ENCODE assay signal across 15 cellular contexts in genomic region chr19:56312787-56313343, GRCh38. TPM values are rescaled to one million over a fixed set of nuclear protein-coding genes. Genes with fewer than 3 reads are reported as not detected.
DNase-seq lines count a peak whose midpoint lies in the region; ATAC-seq, FAIRE-seq and TF ChIP-seq lines count a peak whose summit lies in the region.
"Had no signal": no experiment of that assay in that cellular context is flagged by ENCODE, and none has a peak within 500 bp of the region (broad histone marks: within the 10 kb centered on the region; RNA-seq: fewer than 3 reads in every experiment).

No MANE protein-coding gene starts in this region.

- BruUV-seq in GM12878 (replicated peaks; lab: Mats Ljungman, UMichigan), result no TSS peak

- POLR2A ChIA-PET in GM12878 (lab: Charles Lee), result no interaction called here

- H3K9me3 ChIP-seq in GM12878 (replicated peaks; ENCODE audit: control insufficient read depth, insufficient read depth, low read length) (no peaks in the 10 kb centered on the region; the same call in 2 of the 3 replicates), neural progenitor cell (ENCODE audit: low read depth) (no peaks in the 10 kb centered on the region), HAP-1 (no peaks in the 10 kb centered on the region)
- H3K9me3 ChIP-seq: esophagus muscularis mucosa had no signal

- no peak for ATAC-seq in activated CD8-positive, alpha-beta memory T cell treated with anti-CD3 and anti-CD28 coated beads, Interleukin-2, amount 10 ng/mL, durations not matched to agents 7 days and 5 days
- ATAC-seq in GM12878 (no peak), HG03432 (IDR thresholded peaks at IDR 0.05; ENCODE audit: unreplicated experiment) (no peak), GM18907 (IDR thresholded peaks at IDR 0.05; ENCODE audit: unreplicated experiment) (no peak)
- ATAC-seq: A549, left lobe of liver had no signal

- H3K4me3 ChIP-seq in GM12878 (peak overlapping the region; percentile 8; the same call in 1 of the 2 replicates), neural progenitor cell (no peak overlapping the region), HAP-1 (no peak overlapping the region)

- 56% methylated on average over 7 of the region's 7 CpGs for WGBS in GM12878 (ENCODE audit: insufficient coverage, insufficient replicate concordance, low lambda C conversion rate, missing lambda C conversion rate)

- in situ Hi-C loops in GM12878 (cut with MboI), result loop anchor here (5.0 kb wide), 1 partner anchor 661 kb away; no protein-coding TSS in a partner anchor
- in situ Hi-C loops in HAP-1 (cut with MboI; ENCODE audit: low sequenced_read_pairs), result no loop called here

- no peak overlapping the region for H3K27ac ChIP-seq in GM12878 (ENCODE audit: control insufficient read depth, insufficient read depth)
- no peak overlapping the region for H3K27ac ChIP-seq in neural progenitor cell

- no peak for FAIRE-seq in GM12878 (lab: Jason Lieb, UNC)
- FAIRE-seq: A549 had no signal

- no peak for TF ChIP-seq RAD21 in GM12878 (IDR thresholded peaks at IDR 0.05; ENCODE audit: insufficient read depth, low read depth, low read length)

- no peak for TF ChIP-seq EP300 in GM12878 (IDR thresholded peaks at IDR 0.05; ENCODE audit: borderline replicate concordance in 1 of 2, control insufficient read depth in 1 of 2, low read depth in 2 of 2, low read length in 2 of 2)

- H3K27me3 ChIP-seq in GM12878 (replicated peaks in 1 of 2; ENCODE audit: control insufficient read depth in 2 of 2, insufficient read depth in 2 of 2, low read length in 1 of 2), result no peaks in the 10 kb centered on the region
- H3K27me3 ChIP-seq in neural progenitor cell, result no peaks in the 10 kb centered on the region
- H3K27me3 ChIP-seq in HAP-1 (ENCODE audit: low read depth), result no peaks in the 10 kb centered on the region
- H3K27me3 ChIP-seq: esophagus muscularis mucosa had no signal

- no peaks in the 10 kb centered on the region for H3K79me2 ChIP-seq in GM12878 (ENCODE audit: control insufficient read depth, insufficient read depth, low read length)
- H3K79me2 ChIP-seq in neural progenitor cell (ENCODE audit: low read depth), result no peaks in the 10 kb centered on the region

- TF ChIP-seq CTCF in GM12878 (IDR thresholded peaks at IDR 0.05 in 2 of 3, conservative IDR thresholded peaks at IDR 0.05 in 1 of 3; ENCODE audit: control insufficient read depth in 2 of 3, extremely low read depth in 1 of 3, insufficient read depth in 1 of 3, low read depth in 3 of 3, low read length in 3 of 3) (no peak), neural progenitor cell (IDR thresholded peaks at IDR 0.05) (no peak)

- H3K4me2 ChIP-seq in GM12878 (ENCODE audit: control insufficient read depth, insufficient read depth), result peak overlapping the region; percentile 44
- H3K4me2 ChIP-seq in neural progenitor cell, result no peak overlapping the region

- SMC1A ChIA-PET in GM12878 (lab: Charles Lee; ENCODE audit: uncharacterized antibody, unreplicated experiment), result interaction anchor here (2.0 kb wide), 1 partner anchor 21 kb away, joined by 8 read pairs; no protein-coding TSS in a partner anchor

- intact Hi-C loops in GM12878 (cut with micrococcal nuclease; ENCODE audit: unreplicated experiment), result no loop called here

- no peak overlapping the region for H2AFZ ChIP-seq in GM12878 (ENCODE audit: control insufficient read depth, low read depth, low read length)
- no peak overlapping the region for H2AFZ ChIP-seq in neural progenitor cell (replicated peaks)

- peaks cover 0 to 3% of the 10 kb centered on the region in 2 experiments; a peak in 1 of 4 replicates for H3K36me3 ChIP-seq in GM12878 (ENCODE audit: control insufficient read depth in 2 of 2, insufficient read depth in 2 of 2, low read length in 1 of 2)
- no peaks in the 10 kb centered on the region for H3K36me3 ChIP-seq in neural progenitor cell
- peaks cover 13% of the 10 kb centered on the region for H3K36me3 ChIP-seq in HAP-1 (replicated peaks)

- peaks cover 15% of the 10 kb centered on the region for H3K36me3 Mint-ChIP-seq in activated CD8-positive, alpha-beta memory T cell treated with anti-CD3 and anti-CD28 coated beads, Interleukin-2, amount 10 ng/mL, durations not matched to agents 7 days and 5 days
- H3K36me3 Mint-ChIP-seq in neural progenitor cell, result peaks cover 10% of the 10 kb centered on the region

- TF ChIP-seq POLR2A in GM12878 (IDR thresholded peaks at IDR 0.05; ENCODE audit: low read depth, low read length), result no peak

- H4K20me1 ChIP-seq in GM12878 (ENCODE audit: control insufficient read depth, insufficient read depth) (no peaks in the 10 kb centered on the region), neural progenitor cell (ENCODE audit: low read depth) (no peaks in the 10 kb centered on the region)

- H3K27me3 Mint-ChIP-seq in activated CD8-positive, alpha-beta memory T cell treated with anti-CD3 and anti-CD28 coated beads, Interleukin-2, amount 10 ng/mL, durations not matched to agents 7 days and 5 days, result no peaks in the 10 kb centered on the region
- no peaks in the 10 kb centered on the region for H3K27me3 Mint-ChIP-seq in neural progenitor cell (ENCODE audit: insufficient read depth, low read depth)

- peak overlapping the region; percentile 85 for H3K27ac Mint-ChIP-seq in activated CD8-positive, alpha-beta memory T cell treated with anti-CD3 and anti-CD28 coated beads, Interleukin-2, amount 10 ng/mL, durations not matched to agents 7 days and 5 days
- no peak overlapping the region for H3K27ac Mint-ChIP-seq in neural progenitor cell

- CTCF ChIA-PET in activated CD8-positive, alpha-beta memory T cell treated with anti-CD3 and anti-CD28 coated beads, Interleukin-2, amount 10 ng/mL, durations not matched to agents 7 days and 5 days (lab: Charles Lee), result interaction anchor here (0.9 to 1.6 kb wide), 5 partner anchors 18 to 809 kb away, joined by 3 to 9 read pairs (median 3); no protein-coding TSS in a partner anchor
- CTCF ChIA-PET in GM12878 (lab: Yijun Ruan, JAX), result interaction anchor here (1.5 to 10.4 kb wide), 4 partner anchors 11 to 247 kb away, joined by 4 to 88 read pairs (median 36); no protein-coding TSS in a partner anchor

- H3K4me3 Mint-ChIP-seq in activated CD8-positive, alpha-beta memory T cell treated with anti-CD3 and anti-CD28 coated beads, Interleukin-2, amount 10 ng/mL, durations not matched to agents 7 days and 5 days, result peak overlapping the region; percentile 50
- H3K4me3 Mint-ChIP-seq in neural progenitor cell, result peak overlapping the region; percentile 75

- DNase-seq in activated CD8-positive, alpha-beta memory T cell treated with anti-CD3 and anti-CD28 coated beads, Interleukin-2, amount 10 ng/mL, durations not matched to agents 7 days and 5 days, result no peak
- DNase-seq in activated CD8-positive, alpha-beta memory T cell treated with anti-CD3 and anti-CD28 coated beads, Interleukin-2, amount 50 U/mL, for 48 hours, result no peak
- DNase-seq in MV-4-11 (lab: John Stamatoyannopoulos, UW), result peak; percentile 64
- no peak for DNase-seq in GM12878 (ENCODE audit: low read depth, low spot score)
- DNase-seq in neural progenitor cell (ENCODE audit: low spot score), result no peak
- DNase-seq in HAP-1 (ENCODE audit: low spot score in 2 of 2), result no peak
- DNase-seq: amygdala, cortex of kidney, NCI-H2107 had no signal

- peaks cover 3% of the 10 kb centered on the region for H3K4me1 ChIP-seq in GM12878 (ENCODE audit: control insufficient read depth, insufficient read depth, low read length)
- H3K4me1 ChIP-seq in neural progenitor cell, result peaks cover 9% of the 10 kb centered on the region
- H3K4me1 ChIP-seq in HAP-1, result peaks cover 11% of the 10 kb centered on the region

- no peak overlapping the region for H3K9ac ChIP-seq in GM12878 (ENCODE audit: control insufficient read depth, insufficient read depth, low read length)
- H3K9ac ChIP-seq in neural progenitor cell, result no peak overlapping the region

- H3F3A ChIP-seq in neural progenitor cell (ENCODE audit: low read depth), result peaks cover 9% of the 10 kb centered on the region

- no peaks in the 10 kb centered on the region for H3K9me3 Mint-ChIP-seq in activated CD8-positive, alpha-beta memory T cell treated with anti-CD3 and anti-CD28 coated beads, Interleukin-2, amount 10 ng/mL, durations not matched to agents 7 days and 5 days (ENCODE audit: low read depth)
- no peaks in the 10 kb centered on the region for H3K9me3 Mint-ChIP-seq in neural progenitor cell

- H3K4me1 Mint-ChIP-seq in activated CD8-positive, alpha-beta memory T cell treated with anti-CD3 and anti-CD28 coated beads, Interleukin-2, amount 10 ng/mL, durations not matched to agents 7 days and 5 days, result peaks cover 28% of the 10 kb centered on the region
- H3K4me1 Mint-ChIP-seq in neural progenitor cell, result peaks cover 9% of the 10 kb centered on the region

- RAD21 ChIA-PET in GM12878 (lab: Charles Lee; ENCODE audit: unreplicated experiment), result interaction anchor here (1.3 to 3.7 kb wide), 2 partner anchors 21 to 59 kb away, joined by 3 to 16 read pairs; no protein-coding TSS in a partner anchor

RNA-seq across cellular contexts. Expression of gene ZSCAN5A, which starts 1.8 kb away (rescaled TPM):
- 1 to 10 TPM; 5.9 to 8.6 TPM for total RNA-seq in activated CD8-positive, alpha-beta memory T cell treated with anti-CD3 and anti-CD28 coated beads, Interleukin-2, amount 10 ng/mL, durations not matched to agents 7 days and 5 days
- total RNA-seq in GM12878 (2013; cell fraction: nucleolus; rRNA removed), result 55.3 and 55.9 TPM in 2 replicates
- 7.1 and 7.3 TPM in 2 replicates for total RNA-seq in GM12878 (2014; rRNA removed)
- 6.1 and 8.7 TPM in 2 replicates for total RNA-seq in GM12878 (2014; rRNA removed; fragmentation: Illumina TruSeq; extraction: Trizol)
- 7.9 and 10.7 TPM in 2 replicates for total RNA-seq in GM12878 (2021)
- polyA plus RNA-seq in GM12878 (2011; ENCODE audit: low read depth), result 4.6 TPM
- 9.0 and 12.0 TPM in 2 replicates for polyA plus RNA-seq in GM12878 (2011; rRNA removed)
- polyA plus RNA-seq in GM12878 (2011; cell fraction: cytosol; rRNA removed), result 12.7 and 15.3 TPM in 2 replicates
- polyA plus RNA-seq in GM12878 (2011; cell fraction: nucleus; rRNA removed), result 11.8 and 12.3 TPM in 2 replicates
- 6.5 and 6.9 TPM in 2 replicates for polyA plus RNA-seq in GM12878 (2012)
- 4.8 and 11.8 TPM in 2 replicates for polyA plus RNA-seq in GM12878 (2014; fragmentation: Illumina TruSeq; extraction: Trizol)
- polyA plus RNA-seq in GM12878 (2014; fragmentation: Nextera tagmentation; extraction: Ambion mirVana), result 1 to 10 TPM; 5.5 to 6.6 TPM
- 7.9 and 8.8 TPM in 2 replicates for polyA plus RNA-seq in GM12878 (2014; rRNA removed)
- polyA plus RNA-seq in GM12878 (2016; fragmentation: Nextera tagmentation; extraction: Ambion mirVana), result 10 to 100 TPM in 1 of 2 experiments, 1 to 10 TPM in 1; 9.5 to 11.8 TPM
- polyA minus RNA-seq in GM12878 (2011; rRNA and poly(A)+ RNA removed), result 13.5 and 30.3 TPM in 2 replicates
- 5.6 and 5.7 TPM in 2 replicates for polyA minus RNA-seq in GM12878 (2011; cell fraction: cytosol; rRNA and poly(A)+ RNA removed)
- 18.0 and 45.3 TPM in 2 replicates for polyA minus RNA-seq in GM12878 (2011; cell fraction: nucleus; rRNA and poly(A)+ RNA removed)
- 1.6 and 7.8 TPM in 2 replicates for total RNA-seq in neural progenitor cell (ENCODE audit: low replicate concordance)

RNA-seq across cellular contexts. Expression of gene EDDM13, which starts 40.3 kb away (rescaled TPM):
- under 1 TPM in 1 of 2 experiments, not detected in 1; 0.67 TPM for total RNA-seq in activated CD8-positive, alpha-beta memory T cell treated with anti-CD3 and anti-CD28 coated beads, Interleukin-2, amount 10 ng/mL, durations not matched to agents 7 days and 5 days
- not detected in 2 replicates for total RNA-seq in GM12878 (2013; cell fraction: nucleolus; rRNA removed)
- total RNA-seq in GM12878 (2014; rRNA removed) (not detected in 2 replicates), GM12878 (2014; rRNA removed; fragmentation: Illumina TruSeq; extraction: Trizol) (not detected in 2 replicates), GM12878 (2021) (not detected in 2 replicates), neural progenitor cell (ENCODE audit: low replicate concordance) (not detected in 2 replicates)
- not detected for polyA plus RNA-seq in GM12878 (2011; ENCODE audit: low read depth)
- polyA plus RNA-seq in GM12878 (2011; rRNA removed) (0.15 TPM in 1 of 2 replicates, not detected in the other), GM12878 (2014; fragmentation: Illumina TruSeq; extraction: Trizol) (not detected in 2 replicates), GM12878 (2014; fragmentation: Nextera tagmentation; extraction: Ambion mirVana) (under 1 TPM in 1 of 2 experiments, not detected in 1; 0.37 TPM), GM12878 (2014; rRNA removed) (not detected in 2 replicates), GM12878 (2016; fragmentation: Nextera tagmentation; extraction: Ambion mirVana) (not detected)
- not detected in 2 replicates for polyA plus RNA-seq in GM12878 (2011; cell fraction: cytosol; rRNA removed)
- not detected in 2 replicates for polyA plus RNA-seq in GM12878 (2011; cell fraction: nucleus; rRNA removed)
- polyA plus RNA-seq in GM12878 (2012), result not detected in 2 replicates
- not detected in 2 replicates for polyA minus RNA-seq in GM12878 (2011; rRNA and poly(A)+ RNA removed)
- polyA minus RNA-seq in GM12878 (2011; cell fraction: cytosol; rRNA and poly(A)+ RNA removed), result not detected in 2 replicates
- polyA minus RNA-seq in GM12878 (2011; cell fraction: nucleus; rRNA and poly(A)+ RNA removed), result not detected in 2 replicates
- total RNA-seq: left lobe of liver, M059J had no signal
- polyA plus RNA-seq: A549 had no signal
